In genomic region chr7:156640257-156640948, GRCh38 we compare ENCODE assay signal across 8 cellular contexts. TPM values are rescaled to one million over a fixed set of nuclear protein-coding genes. Genes with fewer than 3 reads are reported as not detected.
DNase-seq lines count a peak whose midpoint lies in the region; ATAC-seq and TF ChIP-seq lines count a peak whose summit lies in the region.

Gene RNF32 (plus strand): TSS chr7:156640774. CDS start chr7:156643878, 3,104 bp downstream.

- H3K4me2 ChIP-seq in Karpas-422 (ENCODE audit: low read depth, low read length, poor library complexity, severe bottlenecking): peak within 1 kb of the TSS; percentile 91

- H3K9me3 ChIP-seq in Karpas-422 (ENCODE audit: low read length) (no peaks in the 10 kb centered on the region), RWPE2 (ENCODE audit: severe bottlenecking) (no peaks in the 10 kb centered on the region)

- H3K9me2 ChIP-seq in Karpas-422 (replicated peaks; ENCODE audit: insufficient read depth, low read length): no peaks in the 10 kb centered on the region

- ATAC-seq in GM21723 (IDR thresholded peaks at IDR 0.05; ENCODE audit: unreplicated experiment): peak; percentile 85
- peak; percentile 83 for ATAC-seq in RWPE2 (ENCODE audit: low read depth)

- H3K79me2 ChIP-seq in Karpas-422 (ENCODE audit: low read length): no peaks in the 10 kb centered on the region

- DNase-seq in DMS79 (lab: John Stamatoyannopoulos, UW) (peak; percentile 69), Karpas-422 (peak; percentile 98), RWPE2 (ENCODE audit: low spot score) (peak; percentile 91), foreskin melanocyte (peak; percentile 68), nucleus accumbens (lab: John Stamatoyannopoulos, UW) (peak in 55 of 56 donors; percentile 46 to 95 (median 89)), superior temporal gyrus (ENCODE audit: extremely low spot score) (peak; percentile 83)
- peak; percentile 85 for DNase-seq in activated gamma-delta T cell treated with anti-CD3 and anti-CD28 coated beads, Interleukin-2, amount 50 U/mL, for 16 hours (ENCODE audit: low read depth)

- no peaks in the 10 kb centered on the region for H4K20me1 ChIP-seq in Karpas-422 (ENCODE audit: insufficient read depth, low read depth, low read length)

- H3K4me3 ChIP-seq in Karpas-422 (ENCODE audit: low read length) (peak within 1 kb of the TSS; percentile 87), RWPE2 (ENCODE audit: severe bottlenecking) (peak within 1 kb of the TSS; percentile 72)

- peak within 1 kb of the TSS; percentile 94 for H2AFZ ChIP-seq in Karpas-422 (ENCODE audit: low read length)

- no peaks in the 10 kb centered on the region for H3K36me3 ChIP-seq in Karpas-422 (ENCODE audit: insufficient read depth, low read length)
- 0 out of 2 replicates have a peak, but pooled peaks cover 5% of the 10 kb centered on the region for H3K36me3 ChIP-seq in RWPE2 (ENCODE audit: low read depth)

- no peak for TF ChIP-seq CTCF in RWPE2 (IDR thresholded peaks at IDR 0.05; ENCODE audit: poor library complexity, severe bottlenecking)

- peak within 1 kb of the TSS; percentile 87 for H3K9ac ChIP-seq in Karpas-422 (ENCODE audit: low read length)

- H3K4me1 ChIP-seq in Karpas-422 (ENCODE audit: low read length) (peaks cover 17% of the 10 kb centered on the region), RWPE2 (ENCODE audit: insufficient read depth, poor library complexity, severe bottlenecking) (no peaks in the 10 kb centered on the region)

- H3K27ac ChIP-seq in Karpas-422 (ENCODE audit: low read length): peak within 1 kb of the TSS; percentile 66
- H3K27ac ChIP-seq in RWPE2 (ENCODE audit: poor library complexity, severe bottlenecking): peak within 1 kb of the TSS; percentile 60

- H3K27me3 ChIP-seq in Karpas-422 (ENCODE audit: low read length): no peaks in the 10 kb centered on the region
- no peaks in the 10 kb centered on the region for H3K27me3 ChIP-seq in RWPE2 (ENCODE audit: insufficient read depth, poor library complexity, severe bottlenecking)

RNA-seq across cellular contexts. Expression of gene RNF32, which starts in this region (rescaled TPM):
- 1.3 and 2.3 TPM in 2 replicates for total RNA-seq in Karpas-422 (2014; rRNA removed; shearing (Covaris generic); ENCODE audit: low replicate concordance)

Comparison
In these comparisons a context has a peak if more than half of its experiments do, and no peak if none do; other contexts are left out.
1. Peak in every context shown above with its lines: DNase-seq, ATAC-seq, H3K4me3 ChIP-seq and H3K27ac ChIP-seq.